1 cellular context compared by ENCODE assay signal in the genomic region with DNA sequence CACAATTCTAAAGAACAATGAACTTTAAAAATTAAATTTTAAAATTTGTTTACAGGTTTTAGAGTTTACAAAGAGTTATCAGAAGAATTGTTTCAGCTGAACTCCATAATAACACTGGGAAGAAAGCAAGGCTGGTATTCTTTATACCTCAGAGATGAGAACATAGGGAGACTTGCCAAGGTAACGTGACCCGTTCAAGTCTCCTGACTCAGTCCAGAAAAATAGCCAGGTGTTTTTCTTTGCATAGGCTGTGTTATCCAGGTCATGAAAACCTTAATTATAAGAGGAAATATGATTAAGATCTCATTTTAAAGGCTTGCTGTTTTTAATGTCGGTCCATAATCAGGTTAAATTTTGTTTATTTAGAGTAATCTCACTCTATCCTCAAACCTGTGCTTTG.
TF ChIP-seq lines count a peak whose summit lies in the region.

No MANE protein-coding gene starts in this region.

TF ChIP-seq in HEK293, 187 proteins besides CTCF, POLR2A, EP300 and RAD21 (continued from another document):
- TF ChIP-seq YY2 (tag by site-specific recombination; IDR thresholded peaks at IDR 0.05) (no peak), ZNF16 (tag by site-specific recombination; IDR thresholded peaks at IDR 0.05; ENCODE audit: low read depth) (no peak), ZNF341 (tag by site-specific recombination; IDR thresholded peaks at IDR 0.05; ENCODE audit: low read depth) (no peak), ZNF184 (tag by site-specific recombination; IDR thresholded peaks at IDR 0.05) (no peak), ZNF830 (tag by site-specific recombination; IDR thresholded peaks at IDR 0.05; ENCODE audit: low read depth) (no peak), KLF7 (tag by site-specific recombination; IDR thresholded peaks at IDR 0.05; ENCODE audit: borderline replicate concordance) (no peak), ZNF394 (tag by site-specific recombination; IDR thresholded peaks at IDR 0.05; ENCODE audit: borderline replicate concordance) (no peak), ZNF792 (tag by site-specific recombination; IDR thresholded peaks at IDR 0.05) (no peak), ZNF155 (tag by site-specific recombination; IDR thresholded peaks at IDR 0.05) (no peak), ZNF600 (tag by site-specific recombination; IDR thresholded peaks at IDR 0.05) (no peak), SETDB1 (IDR thresholded peaks at IDR 0.05; ENCODE audit: insufficient read length, low read length) (no peak)
